ENCODE assay signal across 8 cellular contexts in the genomic region with DNA sequence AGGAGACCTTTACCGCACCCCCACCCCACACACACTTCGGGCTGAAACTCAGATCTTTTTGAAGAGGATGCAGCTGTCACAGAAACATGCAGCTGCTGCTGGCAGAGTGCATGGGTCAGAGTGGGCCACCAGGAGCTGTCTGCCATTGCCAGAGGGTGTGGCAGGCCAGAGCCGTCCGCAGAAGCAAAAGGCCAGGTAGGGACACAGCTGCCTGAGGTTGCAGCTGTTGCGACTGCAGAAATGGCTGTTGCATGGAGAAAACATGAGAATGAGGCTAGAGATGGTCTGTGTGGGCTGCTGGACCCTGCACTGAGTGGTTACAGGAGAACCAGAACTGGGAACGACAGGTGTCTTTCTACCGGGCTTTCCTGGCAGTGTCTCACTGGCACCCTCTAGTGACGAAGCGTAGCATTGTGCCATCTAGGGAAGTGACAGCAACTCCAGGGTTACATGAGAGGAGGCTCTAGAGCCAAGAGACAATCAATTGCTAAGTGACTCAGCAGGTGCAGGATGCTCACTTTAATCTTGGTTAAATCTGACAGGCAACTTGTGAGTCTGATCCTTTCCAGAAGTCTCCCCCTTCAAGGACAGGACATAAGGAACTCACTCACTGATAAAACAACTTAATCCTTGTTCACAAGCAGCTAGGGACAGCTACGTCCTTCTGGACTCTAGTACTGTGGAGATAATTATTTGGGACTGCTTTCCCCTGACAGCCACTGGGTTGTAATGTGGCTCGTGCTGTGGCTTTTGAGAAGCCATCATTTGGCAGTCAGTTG. TPM values are rescaled to one million over a fixed set of nuclear protein-coding genes. Genes with fewer than 3 reads are reported as not detected.
A peak's percentile ranks its signal among the peaks of the same experiment; 100 is the strongest.
DNase-seq lines count a peak whose midpoint lies in the region; ATAC-seq and TF ChIP-seq lines count a peak whose summit lies in the region.

No MANE protein-coding gene starts in this region.

- POLR2A ChIA-PET in A673 (lab: Charles Lee; ENCODE audit: low non-redundant PET): interaction anchor here (0.6 kb wide), 1 partner anchor 167 kb away, joined by 6 read pairs; the partner anchor contains the start of gene WRNIP1

- intact Hi-C loops in A673 (cut with micrococcal nuclease; ENCODE audit: unreplicated experiment): loop anchor here (1.0 to 5.0 kb wide), 3 partner anchors 86 to 195 kb away; no protein-coding TSS in a partner anchor
- intact Hi-C loops in left colon (cut with DNase I, micrococcal nuclease): loop anchor here in 1 of 2 donors (5.0 kb wide), 2 partner anchors 85 to 140 kb away; no protein-coding TSS in a partner anchor

- peak; percentile 98 for TF ChIP-seq CTCF in A673 (conservative IDR thresholded peaks at IDR 0.05; ENCODE audit: low read depth, low read length)

- H3K27ac ChIP-seq in A673 (ENCODE audit: low read depth, low read length, poor library complexity, severe bottlenecking): no peak overlapping the region

- CTCF ChIA-PET in A673 (lab: Charles Lee): interaction anchor here (0.6 to 2.6 kb wide), 5 partner anchors 55 to 952 kb away, joined by 3 to 21 read pairs (median 4); no protein-coding TSS in a partner anchor

- no peaks in the 10 kb centered on the region for H3K9me3 ChIP-seq in A673 (ENCODE audit: low read depth, low read length, poor library complexity, severe bottlenecking)

- peak; percentile 45 for ATAC-seq in GM18520 (IDR thresholded peaks at IDR 0.05; ENCODE audit: unreplicated experiment)
- peak; percentile 67 for ATAC-seq in HG03280 (IDR thresholded peaks at IDR 0.05; ENCODE audit: unreplicated experiment)
- ATAC-seq in activated CD4-positive, CD25-positive, alpha-beta regulatory T cell treated with anti-CD3 and anti-CD28 coated beads, Interleukin-2, amount 50 U/mL, for 24 hours: peak; percentile 79 to 88
- peak; percentile 98 for ATAC-seq in left colon

- no peaks in the 10 kb centered on the region for H3K4me1 ChIP-seq in A673 (ENCODE audit: insufficient read depth, low read length, poor library complexity, severe bottlenecking)

- no peaks in the 10 kb centered on the region for H3K27me3 ChIP-seq in A673 (replicated peaks; ENCODE audit: insufficient read depth, low read depth, low read length, poor library complexity)

- DNase-seq in A673 (ENCODE audit: low spot score): peak; percentile 88
- DNase-seq in NCI-H226: peak; percentile 47
- DNase-seq in cerebellar cortex (ENCODE audit: low spot score): peak; percentile 92
- DNase-seq in left colon: peak; percentile 77 to 90
- peak; percentile 84 for DNase-seq in stimulated activated CD4-positive, alpha-beta T cell treated with anti-CD3 and anti-CD28 coated beads, Interleukin-2, amount 100 ng/mL, for 4 hours (ENCODE audit: low read depth)

- no peaks in the 10 kb centered on the region for H3K36me3 ChIP-seq in A673 (ENCODE audit: insufficient read depth, low read length, poor library complexity, severe bottlenecking)

- no peak overlapping the region for H3K4me3 ChIP-seq in A673 (ENCODE audit: low read depth, low read length, poor library complexity, severe bottlenecking)

- no TSS peak for BruUV-seq in A673 (replicated peaks; lab: Mats Ljungman, UMichigan)

RNA-seq across cellular contexts. Expression of gene SERPINB9, which starts 29.1 kb away (rescaled TPM):
- total RNA-seq in A673 (2021): 4.1 and 4.2 TPM in 2 replicates
- total RNA-seq in left colon: 1 to 10 TPM; 3.5 to 4.7 TPM

RNA-seq across cellular contexts. Expression of gene SERPINB6, which starts 39.2 kb away (rescaled TPM):
- 34.8 and 37.5 TPM in 2 replicates for total RNA-seq in A673 (2021)
- 100 to 1,000 TPM; 182 to 192 TPM for total RNA-seq in left colon

Comparison
In these comparisons a context has a peak if more than half of its experiments do, and no peak if none do; other contexts are left out.
1. ATAC-seq: peak in every context shown above with its lines; median percentile 98 in left colon; 84 in activated CD4-positive, CD25-positive, alpha-beta regulatory T cell treated with anti-CD3 and anti-CD28 coated beads, Interleukin-2, amount 50 U/mL, for 24 hours; 67 in HG03280; 45 in GM18520.